In genomic region chr19:50147462-50148423, GRCh38 we compare ENCODE assay signal across 8 cellular contexts. TPM values are rescaled to one million over a fixed set of nuclear protein-coding genes. Genes with fewer than 3 reads are reported as not detected.
DNase-seq lines count a peak whose midpoint lies in the region; ATAC-seq, FAIRE-seq and TF ChIP-seq lines count a peak whose summit lies in the region.

No MANE protein-coding gene starts in this region.

- POLR2A ChIA-PET in AG04450 (lab: Yijun Ruan, JAX) = no interaction called here

- peaks cover 12% of the 10 kb centered on the region; the same call in 1 of the 2 replicates for H3K9me3 ChIP-seq in AG04450 (ENCODE audit: control insufficient read depth, insufficient read depth, low read length)

- no peaks in the 10 kb centered on the region for H3K27me3 ChIP-seq in AG04450 (ENCODE audit: control insufficient read depth, insufficient read depth, low read length)

- CTCF ChIA-PET in AG04450 (lab: Charles Lee) = interaction anchor here (0.5 to 1.2 kb wide), 5 partner anchors 12 to 329 kb away, joined by 3 to 5 read pairs (median 3); no protein-coding TSS in a partner anchor

- peak; percentile 84 for DNase-seq in AG04450 (ENCODE audit: low read depth, low spot score)
- DNase-seq in H54 (ENCODE audit: insufficient read length, low spot score) = peak; percentile 91
- DNase-seq in NCI-H2227 treated with DMSO at 0.1 percent for 48 hours (lab: John Stamatoyannopoulos, UW) = peak; percentile 82
- DNase-seq in activated CD4-positive, alpha-beta T cell treated with anti-CD3 and anti-CD28 coated beads for 48 hours = peak; percentile 79
- DNase-seq in choroid plexus epithelial cell (ENCODE audit: low read depth) = peak; percentile 76
- DNase-seq in kidney tubule cell (ENCODE audit: low spot score) = peak; percentile 87
- peak; percentile 81 for DNase-seq in stimulated activated CD4-positive, alpha-beta T cell treated with anti-CD3 and anti-CD28 coated beads, Interleukin-15, amount 100 ng/mL, for 24 hours

- peak; percentile 48 for TF ChIP-seq CTCF in AG04450 (IDR thresholded peaks at IDR 0.05; ENCODE audit: low read depth, low read length)
- peak; percentile 24 for TF ChIP-seq CTCF in choroid plexus epithelial cell (conservative IDR thresholded peaks at IDR 0.05; ENCODE audit: low read depth, low read length)

- peak; percentile 65 for FAIRE-seq in H54 (lab: Jason Lieb, UNC)

- H3K4me3 ChIP-seq in AG04450 (ENCODE audit: low read depth, low read length) (peak overlapping the region; percentile 70), choroid plexus epithelial cell (ENCODE audit: low read depth, low read length) (peak overlapping the region; percentile 51)

- TF ChIP-seq POLR2A in H54 (IDR thresholded peaks at IDR 0.05; ENCODE audit: low read depth, low read length) = peak; percentile 72

- no peak for ATAC-seq in HG03097 (IDR thresholded peaks at IDR 0.05; ENCODE audit: low FRiP score, unreplicated experiment)

- H3K27ac ChIP-seq in AG04450 (ENCODE audit: low read depth, low read length) = peak overlapping the region; percentile 21

RNA-seq across cellular contexts. Expression of gene IZUMO2, which starts 15.3 kb away (rescaled TPM):
- polyA plus RNA-seq in AG04450 (2011; rRNA removed) = not detected in 2 replicates
- not detected in 2 replicates for polyA minus RNA-seq in AG04450 (2011; rRNA and poly(A)+ RNA removed)

RNA-seq across cellular contexts. Expression of gene MYH14, which starts 55.7 kb away (rescaled TPM):
- polyA plus RNA-seq in AG04450 (2011; rRNA removed) = not detected in 2 replicates
- not detected in 2 replicates for polyA minus RNA-seq in AG04450 (2011; rRNA and poly(A)+ RNA removed)
